8 cellular contexts compared by ENCODE assay signal in genomic region chr6:42043787-42044475, GRCh38. TPM values are rescaled to one million over a fixed set of nuclear protein-coding genes. Genes with fewer than 3 reads are reported as not detected.
DNase-seq lines count a peak whose midpoint lies in the region; ATAC-seq and TF ChIP-seq lines count a peak whose summit lies in the region.

No MANE protein-coding gene starts in this region.

- no peak overlapping the region for H3K23ac ChIP-seq in neuronal stem cell (ENCODE audit: low read depth, low read length, poor library complexity)

- no CpG with 5 or more reads among the region's 21 CpGs for WGBS in neuronal stem cell (ENCODE audit: extremely low coverage in 2 of 2, insufficient read length in 2 of 2, insufficient replicate concordance in 1 of 2), 2 donors

- no peak overlapping the region for H2BK12ac ChIP-seq in neuronal stem cell (ENCODE audit: low read length)

- H3K4me1 ChIP-seq in CD8-positive, alpha-beta T cell (ENCODE audit: insufficient read depth, low read length) = peaks cover 65% of the 10 kb centered on the region
- peaks cover 5 to 32% of the 10 kb centered on the region in 2 donors for H3K4me1 ChIP-seq in neuronal stem cell (ENCODE audit: control insufficient read depth in 2 of 2, insufficient read depth in 1 of 2, low read depth in 1 of 2, low read length in 2 of 2)

- H3K9ac ChIP-seq in neuronal stem cell (ENCODE audit: low read depth, low read length, poor library complexity) = no peak overlapping the region

- peak; percentile 82 to 97 (median 91) for DNase-seq in CD8-positive, alpha-beta T cell
- DNase-seq in MG63 (peak; percentile 65), SHP77 treated with DMSO at 0.1 percent for 48 hours (lab: John Stamatoyannopoulos, UW) (peak; percentile 72), fibroblast of villous mesenchyme (ENCODE audit: low read depth) (peak; percentile 87), neuronal stem cell (ENCODE audit: low spot score) (peak; percentile 91), superior temporal gyrus (ENCODE audit: extremely low spot score) (peak; percentile 97)
- peak; percentile 88 for DNase-seq in activated T-helper 9 cell treated with anti-CD3 and anti-CD28 coated beads, Interleukin-2, amount 50 U/mL, for 16 hours (ENCODE audit: low read depth)

- H3K36me3 Mint-ChIP-seq in CD8-positive, alpha-beta T cell = peaks cover 63% of the 10 kb centered on the region

- CTCF ChIA-PET in CD8-positive, alpha-beta T cell (lab: Charles Lee) = interaction anchor here (0.7 to 14.5 kb wide), 44 partner anchors 8 to 1154 kb away, joined by 3 to 184 read pairs (median 5); partner anchors contain the start of genes BYSL, CCND3, MED20 and PRICKLE4

- H3K9me3 Mint-ChIP-seq in CD8-positive, alpha-beta T cell = no peaks in the 10 kb centered on the region

- H2AFZ ChIP-seq in neuronal stem cell (ENCODE audit: low read length) = peak overlapping the region; percentile 90

- ATAC-seq in CD8-positive, alpha-beta T cell = peak; percentile 30
- peak; percentile 43 for ATAC-seq in GM21529 (IDR thresholded peaks at IDR 0.05; ENCODE audit: unreplicated experiment)

- peak; percentile 84 for TF ChIP-seq CTCF in CD8-positive, alpha-beta T cell (IDR thresholded peaks at IDR 0.05)
- TF ChIP-seq CTCF in fibroblast of villous mesenchyme (IDR thresholded peaks at IDR 0.05; ENCODE audit: insufficient read depth, low read depth, low read length) = peak; percentile 99

- peak overlapping the region; percentile 57 for H3K4me3 ChIP-seq in CD8-positive, alpha-beta T cell (ENCODE audit: low read depth, low read length)
- H3K4me3 ChIP-seq in MG63 (no peak overlapping the region), fibroblast of villous mesenchyme (ENCODE audit: low read depth, low read length) (no peak overlapping the region), neuronal stem cell (ENCODE audit: low read length in 2 of 2) (no peak overlapping the region)

- H4K8ac ChIP-seq in neuronal stem cell (ENCODE audit: low read depth, low read length) = no peak overlapping the region

- peak overlapping the region; percentile 24 for H2AK5ac ChIP-seq in neuronal stem cell (ENCODE audit: low read depth, low read length)

- H3K36me3 ChIP-seq in CD8-positive, alpha-beta T cell (ENCODE audit: insufficient read depth, low read length) = peaks cover 16% of the 10 kb centered on the region
- H3K36me3 ChIP-seq in MG63 (no peaks in the 10 kb centered on the region), neuronal stem cell (replicated peaks in 1 of 2; ENCODE audit: control insufficient read depth in 2 of 2, insufficient read depth in 2 of 2, low read length in 2 of 2) (no peaks in the 10 kb centered on the region)

- intact Hi-C loops in CD8-positive, alpha-beta T cell (cut with DNase I, micrococcal nuclease) = loop anchor here (1.0 to 10.0 kb wide), 11 partner anchors 37 to 969 kb away; partner anchors contain the start of genes PRICKLE4 (in 2 of the 2), BYSL (in 1 of the 2), MED20 (in 1 of the 2) and NFYA (in 1 of the 2)

- peak overlapping the region; percentile 55 for H3K27ac ChIP-seq in CD8-positive, alpha-beta T cell (ENCODE audit: low read depth, low read length)
- no peak overlapping the region for H3K27ac ChIP-seq in neuronal stem cell (replicated peaks; ENCODE audit: low read length)

- no peak overlapping the region for H3K4ac ChIP-seq in neuronal stem cell (ENCODE audit: low read length)

- no peak overlapping the region for H3K14ac ChIP-seq in neuronal stem cell (ENCODE audit: low read length)

- H2BK15ac ChIP-seq in neuronal stem cell (ENCODE audit: low read length) = peak overlapping the region; percentile 8

- no peak overlapping the region for H2BK120ac ChIP-seq in neuronal stem cell (ENCODE audit: low read depth, low read length)

- H3K4me3 Mint-ChIP-seq in CD8-positive, alpha-beta T cell = peak overlapping the region; percentile 81

- H3K9me3 ChIP-seq in CD8-positive, alpha-beta T cell (ENCODE audit: low read length) = no peaks in the 10 kb centered on the region
- no peaks in the 10 kb centered on the region for H3K9me3 ChIP-seq in MG63
- no peaks in the 10 kb centered on the region for H3K9me3 ChIP-seq in neuronal stem cell (replicated peaks in 1 of 2; ENCODE audit: control insufficient read depth in 2 of 2, insufficient read depth in 1 of 2, low read depth in 1 of 2, low read length in 2 of 2)

- POLR2A ChIA-PET in CD8-positive, alpha-beta T cell (lab: Charles Lee) = interaction anchor here (0.6 to 9.3 kb wide), 12 partner anchors 11 to 257 kb away, joined by 3 to 58 read pairs (median 4); partner anchors contain the start of genes BYSL, CCND3, MED20 and TOMM6

- H3K4me2 ChIP-seq in neuronal stem cell (ENCODE audit: insufficient read depth, low read length, poor library complexity, severe bottlenecking) = no peak overlapping the region

- H3K27me3 Mint-ChIP-seq in CD8-positive, alpha-beta T cell (ENCODE audit: low read depth) = no peaks in the 10 kb centered on the region

- peaks cover 78% of the 10 kb centered on the region for H3K4me1 Mint-ChIP-seq in CD8-positive, alpha-beta T cell (ENCODE audit: low read depth)

- no peak overlapping the region for H4K91ac ChIP-seq in neuronal stem cell (ENCODE audit: low read depth, low read length, poor library complexity)

- H3K27me3 ChIP-seq in CD8-positive, alpha-beta T cell (ENCODE audit: insufficient read depth, low read length) = no peaks in the 10 kb centered on the region
- H3K27me3 ChIP-seq in MG63 (no peaks in the 10 kb centered on the region), neuronal stem cell (ENCODE audit: control insufficient read depth in 3 of 3, insufficient read depth in 3 of 3, low read depth in 1 of 3, low read length in 3 of 3) (peaks cover 0 to 22% (median 0%) of the 10 kb centered on the region in 3 experiments)

- H3K27ac Mint-ChIP-seq in CD8-positive, alpha-beta T cell = peak overlapping the region; percentile 95

- H2BK5ac ChIP-seq in neuronal stem cell (ENCODE audit: low read length) = peak overlapping the region; percentile 77

- peak overlapping the region; percentile 45 for H3K18ac ChIP-seq in neuronal stem cell (ENCODE audit: low read length)

- H3K79me1 ChIP-seq in neuronal stem cell (ENCODE audit: low read depth, low read length) = no peaks in the 10 kb centered on the region

RNA-seq across cellular contexts. Expression of gene TAF8, which starts 6.4 kb away (rescaled TPM):
- 10 to 100 TPM; 24.6 to 33.3 TPM for total RNA-seq in CD8-positive, alpha-beta T cell
- total RNA-seq in MG63 (2014; rRNA removed; shearing (Covaris generic); ENCODE audit: low replicate concordance) = 20.8 and 29.5 TPM in 2 replicates
- 16.0 and 20.0 TPM in 2 replicates for total RNA-seq in fibroblast of villous mesenchyme
- 30.4 TPM for polyA plus RNA-seq in neuronal stem cell (2013, experiment 1 of 2)
- 29.3 TPM for polyA plus RNA-seq in neuronal stem cell (2013, experiment 2 of 2)
